In genomic region chr1:229037806-229038405, GRCh38 we compare ENCODE assay signal across 2 cellular contexts.
TF ChIP-seq lines count a peak whose summit lies in the region.

No MANE protein-coding gene starts in this region.

TF ChIP-seq in HepG2, 621 proteins besides CTCF, POLR2A, EP300 and RAD21:
- no peak for TF ChIP-seq PHB2 (IDR thresholded peaks at IDR 0.05; ENCODE audit: partially characterized antibody)
- TF ChIP-seq ZNF572 (CRISPR knock-in tag; IDR thresholded peaks at IDR 0.05), result no peak
- no peak for TF ChIP-seq GLI4 (CRISPR knock-in tag; IDR thresholded peaks at IDR 0.05; ENCODE audit: borderline replicate concordance)
- TF ChIP-seq, protein P1, sequence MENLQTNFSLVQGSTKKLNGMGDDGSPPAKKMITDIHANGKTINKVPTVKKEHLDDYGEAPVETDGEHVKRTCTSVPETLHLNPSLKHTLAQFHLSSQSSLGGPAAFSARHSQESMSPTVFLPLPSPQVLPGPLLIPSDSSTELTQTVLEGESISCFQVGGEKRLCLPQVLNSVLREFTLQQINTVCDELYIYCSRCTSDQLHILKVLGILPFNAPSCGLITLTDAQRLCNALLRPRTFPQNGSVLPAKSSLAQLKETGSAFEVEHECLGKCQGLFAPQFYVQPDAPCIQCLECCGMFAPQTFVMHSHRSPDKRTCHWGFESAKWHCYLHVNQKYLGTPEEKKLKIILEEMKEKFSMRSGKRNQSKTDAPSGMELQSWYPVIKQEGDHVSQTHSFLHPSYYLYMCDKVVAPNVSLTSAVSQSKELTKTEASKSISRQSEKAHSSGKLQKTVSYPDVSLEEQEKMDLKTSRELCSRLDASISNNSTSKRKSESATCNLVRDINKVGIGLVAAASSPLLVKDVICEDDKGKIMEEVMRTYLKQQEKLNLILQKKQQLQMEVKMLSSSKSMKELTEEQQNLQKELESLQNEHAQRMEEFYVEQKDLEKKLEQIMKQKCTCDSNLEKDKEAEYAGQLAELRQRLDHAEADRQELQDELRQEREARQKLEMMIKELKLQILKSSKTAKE (CRISPR knock-in tag; IDR thresholded peaks at IDR 0.05; ENCODE audit: borderline replicate concordance), result no peak
- no peak for TF ChIP-seq KMT2B (CRISPR knock-in tag; IDR thresholded peaks at IDR 0.05)
- TF ChIP-seq ZNF296 (CRISPR knock-in tag; conservative IDR thresholded peaks at IDR 0.05), result no peak
- no peak for TF ChIP-seq SCMH1 (CRISPR knock-in tag; IDR thresholded peaks at IDR 0.05; ENCODE audit: borderline replicate concordance)
- TF ChIP-seq ZNF883 (CRISPR knock-in tag; IDR thresholded peaks at IDR 0.05; ENCODE audit: not compliant biosample characterization), result no peak
- no peak for TF ChIP-seq ZNF577 (CRISPR knock-in tag; IDR thresholded peaks at IDR 0.05; ENCODE audit: borderline replicate concordance, low read depth)
- no peak for TF ChIP-seq YEATS4 (CRISPR knock-in tag; IDR thresholded peaks at IDR 0.05; ENCODE audit: borderline replicate concordance)
- TF ChIP-seq NAIF1 (CRISPR knock-in tag; IDR thresholded peaks at IDR 0.05; ENCODE audit: borderline replicate concordance), result no peak

TF ChIP-seq in H1, 55 proteins besides CTCF, POLR2A, EP300 and RAD21:
- no peak for TF ChIP-seq RXRA (IDR thresholded peaks at IDR 0.05; ENCODE audit: insufficient read depth, low read depth, low read length)
- no peak for TF ChIP-seq CEBPB (IDR thresholded peaks at IDR 0.05; ENCODE audit: low read depth, low read length)
- no peak for TF ChIP-seq SIN3A (conservative IDR thresholded peaks at IDR 0.05 in 1 of 2, IDR thresholded peaks at IDR 0.05 in 1 of 2; ENCODE audit: low read depth in 1 of 2, low read length in 2 of 2)
- no peak for TF ChIP-seq CREB1 (IDR thresholded peaks at IDR 0.05)
